In the genomic region with DNA sequence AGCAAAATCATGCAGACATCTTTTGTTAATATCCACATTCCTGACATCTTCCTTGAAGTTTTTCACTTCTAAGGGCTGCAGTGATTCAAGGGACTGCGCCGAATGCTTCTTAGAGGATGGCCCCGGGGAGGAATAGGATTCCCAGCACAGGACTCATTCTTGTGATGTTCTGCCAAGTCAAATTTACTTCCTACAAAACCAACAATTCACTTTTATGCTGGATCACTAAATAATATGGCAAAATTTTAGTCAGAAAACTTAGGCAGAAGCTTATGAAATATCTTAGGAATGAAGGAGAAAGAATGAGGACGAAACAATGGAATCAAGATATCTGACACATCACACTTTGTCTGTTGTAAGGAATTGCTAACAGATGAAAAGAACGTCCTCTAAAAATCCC, we compare ENCODE assay signal across 31 cellular contexts.
DNase-seq lines count a peak whose midpoint lies in the region; ATAC-seq, FAIRE-seq and TF ChIP-seq lines count a peak whose summit lies in the region.
"Had no signal": no experiment of that assay in that cellular context is flagged by ENCODE, and none has a peak within 500 bp of the region (broad histone marks: within the 10 kb centered on the region; RNA-seq: fewer than 3 reads in every experiment).

No MANE protein-coding gene starts in this region.

- H3K4me1 ChIP-seq in muscle layer of colon (ENCODE audit: insufficient read depth, low read length) (peaks cover 89% of the 10 kb centered on the region), HepG2 (ENCODE audit: insufficient read depth, low read length) (peaks cover under 1% of the 10 kb centered on the region)
- H3K4me1 ChIP-seq: BLaER1, breast epithelium, right lobe of liver, upper lobe of left lung had no signal

- H3K27me3 Mint-ChIP-seq in chondrocyte (ENCODE audit: low read depth) = no peaks in the 10 kb centered on the region
- H3K27me3 Mint-ChIP-seq: activated naive CD4-positive, alpha-beta T cell treated with anti-CD3 and anti-CD28 coated beads, Interleukin-2, amount 10 ng/mL, durations not matched to agents 7 days and 5 days; memory B cell had no signal

- in situ Hi-C loops in HepG2 (cut with HindIII; ENCODE audit: extremely low pct_ligation_motif_present, low pct_unique_long_range_greater_than_20kb) = no loop called here

- CTCF ChIA-PET in HepG2 (lab: Yijun Ruan, JAX; ENCODE audit: low intra/inter-chr PET ratio, low total read pairs) = no interaction called here

- no TSS peak for BruUV-seq in HepG2 (replicated peaks; lab: Mats Ljungman, UMichigan)

- H3K27me3 ChIP-seq in muscle layer of colon (ENCODE audit: control insufficient read depth in 1 of 2, insufficient read depth in 2 of 2, low read length in 2 of 2) (no peaks in the 10 kb centered on the region), HepG2 (ENCODE audit: control insufficient read depth in 1 of 2, insufficient read depth in 2 of 2, low read length in 2 of 2) (peaks cover 0 to 5% of the 10 kb centered on the region in 2 experiments; a peak in 3 of 5 replicates)
- H3K27me3 ChIP-seq: BLaER1, breast epithelium, right lobe of liver, upper lobe of left lung had no signal

- no peak for ATAC-seq in HepG2
- ATAC-seq in GM18505 (IDR thresholded peaks at IDR 0.05; ENCODE audit: unreplicated experiment) = no peak
- ATAC-seq in GM18502 (IDR thresholded peaks at IDR 0.05; ENCODE audit: poor library complexity, unreplicated experiment) = no peak
- ATAC-seq: left lobe of liver; right lobe of liver; stimulated activated effector memory CD8-positive, alpha-beta T cell treated with anti-CD3 and anti-CD28 coated beads, Interleukin-12 subunit alpha, Interleukin-12 subunit beta, amount 100 ng/mL, for 72 hours had no signal

- no peak overlapping the region for H3K4me2 ChIP-seq in HepG2 (ENCODE audit: low read depth, low read length)
- H3K4me2 ChIP-seq: BLaER1 had no signal

- intact Hi-C loops in HepG2 (cut with micrococcal nuclease; ENCODE audit: unreplicated experiment) = no loop called here

- TF ChIP-seq POLR2A in HepG2 (IDR thresholded peaks at IDR 0.05; ENCODE audit: insufficient read depth in 1 of 2, low read depth in 2 of 2, low read length in 2 of 2) = no peak
- no peak for TF ChIP-seq POLR2A in GM18505 (IDR thresholded peaks at IDR 0.05; ENCODE audit: borderline replicate concordance, extremely low read depth, insufficient read depth, insufficient read length)

- peak overlapping the region; percentile 38 for H3K27ac Mint-ChIP-seq in chondrocyte (ENCODE audit: unreplicated experiment)
- H3K27ac Mint-ChIP-seq: activated naive CD4-positive, alpha-beta T cell treated with anti-CD3 and anti-CD28 coated beads, Interleukin-2, amount 10 ng/mL, durations not matched to agents 7 days and 5 days; activated T-helper 1 cell treated with anti-CD3 and anti-CD28 coated beads, Interleukin-12 subunit alpha, Interleukin-12 subunit beta, Interleukin-2, Interleukin-4 antibody, amounts not matched to agents 30 ng/mL and 10 ng/mL and 1 ng/mL, durations not matched to agents 14 hours and 24 hours and 36 hours; memory B cell; stimulated activated effector memory CD8-positive, alpha-beta T cell treated with anti-CD3 and anti-CD28 coated beads, Interleukin-12 subunit alpha, Interleukin-12 subunit beta, amount 100 ng/mL, for 72 hours had no signal

- TF ChIP-seq CTCF in chondrocyte (IDR thresholded peaks at IDR 0.05) (no peak), HepG2 (CRISPR knock-in tag; IDR thresholded peaks at IDR 0.05) (no peak)

- no peaks in the 10 kb centered on the region for H3K9me3 Mint-ChIP-seq in chondrocyte (ENCODE audit: low read depth)
- H3K9me3 Mint-ChIP-seq: activated naive CD4-positive, alpha-beta T cell treated with anti-CD3 and anti-CD28 coated beads, Interleukin-2, amount 10 ng/mL, durations not matched to agents 7 days and 5 days; activated T-helper 1 cell treated with anti-CD3 and anti-CD28 coated beads, Interleukin-12 subunit alpha, Interleukin-12 subunit beta, Interleukin-2, Interleukin-4 antibody, amounts not matched to agents 30 ng/mL and 10 ng/mL and 1 ng/mL, durations not matched to agents 14 hours and 24 hours and 36 hours; memory B cell; stimulated activated effector memory CD8-positive, alpha-beta T cell treated with anti-CD3 and anti-CD28 coated beads, Interleukin-12 subunit alpha, Interleukin-12 subunit beta, amount 100 ng/mL, for 72 hours had no signal

- peaks cover 29% of the 10 kb centered on the region for H3K4me1 Mint-ChIP-seq in chondrocyte (ENCODE audit: low read depth)
- H3K4me1 Mint-ChIP-seq: activated naive CD4-positive, alpha-beta T cell treated with anti-CD3 and anti-CD28 coated beads, Interleukin-2, amount 10 ng/mL, durations not matched to agents 7 days and 5 days had no signal

- no peak overlapping the region for H3K4me3 Mint-ChIP-seq in chondrocyte (ENCODE audit: unreplicated experiment)
- H3K4me3 Mint-ChIP-seq: activated naive CD4-positive, alpha-beta T cell treated with anti-CD3 and anti-CD28 coated beads, Interleukin-2, amount 10 ng/mL, durations not matched to agents 7 days and 5 days; activated T-helper 1 cell treated with anti-CD3 and anti-CD28 coated beads, Interleukin-12 subunit alpha, Interleukin-12 subunit beta, Interleukin-2, Interleukin-4 antibody, amounts not matched to agents 30 ng/mL and 10 ng/mL and 1 ng/mL, durations not matched to agents 14 hours and 24 hours and 36 hours; memory B cell; stimulated activated effector memory CD8-positive, alpha-beta T cell treated with anti-CD3 and anti-CD28 coated beads, Interleukin-12 subunit alpha, Interleukin-12 subunit beta, amount 100 ng/mL, for 72 hours had no signal

- H3K36me3 ChIP-seq in muscle layer of colon (ENCODE audit: insufficient read depth, low read length) (no peaks in the 10 kb centered on the region), HepG2 (replicated peaks in 1 of 2; ENCODE audit: control insufficient read depth in 1 of 2, insufficient read depth in 2 of 2, low read length in 2 of 2) (no peaks in the 10 kb centered on the region)
- H3K36me3 ChIP-seq: BLaER1, breast epithelium, right lobe of liver, upper lobe of left lung had no signal

- H2AFZ ChIP-seq in HepG2 (ENCODE audit: low read length) = no peak overlapping the region

- POLR2A ChIA-PET in HepG2 (lab: Yijun Ruan, JAX) = no interaction called here

- no peaks in the 10 kb centered on the region for H3K79me2 ChIP-seq in HepG2 (ENCODE audit: insufficient read depth, low read length)

- H3K9ac ChIP-seq in muscle layer of colon (ENCODE audit: low read length) (no peak overlapping the region), HepG2 (ENCODE audit: insufficient read depth, low read depth, low read length) (no peak overlapping the region)
- H3K9ac ChIP-seq: BLaER1 had no signal

- H3K9me3 ChIP-seq in muscle layer of colon (ENCODE audit: low read length) = no peaks in the 10 kb centered on the region
- no peaks in the 10 kb centered on the region for H3K9me3 ChIP-seq in HepG2 (ENCODE audit: low read length)
- H3K9me3 ChIP-seq: BLaER1, breast epithelium, right lobe of liver, upper lobe of left lung had no signal

- peaks cover 2% of the 10 kb centered on the region for H3K36me3 Mint-ChIP-seq in chondrocyte (ENCODE audit: low read depth)
- H3K36me3 Mint-ChIP-seq: activated naive CD4-positive, alpha-beta T cell treated with anti-CD3 and anti-CD28 coated beads, Interleukin-2, amount 10 ng/mL, durations not matched to agents 7 days and 5 days; stimulated activated effector memory CD8-positive, alpha-beta T cell treated with anti-CD3 and anti-CD28 coated beads, Interleukin-12 subunit alpha, Interleukin-12 subunit beta, amount 100 ng/mL, for 72 hours had no signal

- no peak for TF ChIP-seq EP300 in HepG2 (IDR thresholded peaks at IDR 0.05; ENCODE audit: low read depth in 2 of 2, low read length in 2 of 2)
- no peak for TF ChIP-seq EP300 in HepG2 (CRISPR knock-in tag; IDR thresholded peaks at IDR 0.05; ENCODE audit: borderline replicate concordance)

- H3K27ac ChIP-seq in muscle layer of colon (ENCODE audit: low read depth, low read length) = peak overlapping the region; percentile 74
- H3K27ac ChIP-seq in HepG2 (ENCODE audit: extremely low read length, insufficient read depth, low read length) = no peak overlapping the region
- H3K27ac ChIP-seq: 22Rv1, BLaER1, breast epithelium, right lobe of liver, upper lobe of left lung had no signal

- 13% methylated on average over 5 of the region's 5 CpGs for WGBS in HepG2 (ENCODE audit: low lambda C conversion rate)

- H3K4me3 ChIP-seq in muscle layer of colon (ENCODE audit: low read depth in 1 of 2, low read length in 2 of 2) (no peak overlapping the region), HepG2 (replicated peaks in 1 of 3; ENCODE audit: insufficient read depth in 1 of 3, low read depth in 2 of 3, low read length in 3 of 3) (no peak overlapping the region)
- H3K4me3 ChIP-seq: BLaER1, breast epithelium, right lobe of liver, upper lobe of left lung had no signal

- TF ChIP-seq RAD21 in HepG2 (CRISPR knock-in tag; IDR thresholded peaks at IDR 0.05) = no peak

- H4K20me1 ChIP-seq in HepG2 (ENCODE audit: insufficient read depth, low read length) = no peaks in the 10 kb centered on the region
- H4K20me1 ChIP-seq: BLaER1 had no signal

- DNase-seq in GM04503 (ENCODE audit: low read depth) (peak; percentile 71), chondrocyte (ENCODE audit: low spot score) (no peak), HepG2 (ENCODE audit: low spot score) (no peak), NCI-H2029 (lab: John Stamatoyannopoulos, UW) (no peak)
- DNase-seq: activated CD4-positive, alpha-beta T cell treated with anti-CD3 and anti-CD28 coated beads, Interleukin-2, amount 50 U/mL, for 4 hours; activated CD4-positive, CD25-positive, alpha-beta regulatory T cell; activated naive CD4-positive, alpha-beta T cell treated with anti-CD3 and anti-CD28 coated beads, Interleukin-2, amount 10 ng/mL, durations not matched to agents 7 days and 5 days; amniotic stem cell; DMS53; effector memory CD4-positive, alpha-beta T cell; GF-D8; hypothalamus; Kasumi-1; NCI-H2171; NCI-H510A; right lobe of liver; SHP77; stimulated activated CD4-positive, alpha-beta T cell treated with anti-CD3 and anti-CD28 coated beads, Interleukin-4, amount 100 ng/mL, for 24 hours; upper lobe of left lung had no signal

- peak; percentile 11 for FAIRE-seq in A204.1 (lab: Jason Lieb, UNC)
- FAIRE-seq in HepG2 (lab: Jason Lieb, UNC) = no peak
- FAIRE-seq: colon had no signal

TF ChIP-seq in HepG2, 621 proteins besides CTCF, POLR2A, EP300 and RAD21 (continues in another document):
- TF ChIP-seq REXO4 (CRISPR knock-in tag; IDR thresholded peaks at IDR 0.05; ENCODE audit: borderline replicate concordance) = no peak
- TF ChIP-seq ZNF260 (CRISPR knock-in tag; IDR thresholded peaks at IDR 0.05; ENCODE audit: borderline replicate concordance, low read depth) = no peak
- TF ChIP-seq ZSCAN21 (CRISPR knock-in tag; IDR thresholded peaks at IDR 0.05; ENCODE audit: borderline replicate concordance) = no peak
- TF ChIP-seq ZNF143 (CRISPR knock-in tag; IDR thresholded peaks at IDR 0.05) = no peak
- TF ChIP-seq ZBTB7B (CRISPR knock-in tag; IDR thresholded peaks at IDR 0.05) = no peak
